9 cellular contexts compared by ENCODE assay signal in genomic region chr10:92567952-92568600, GRCh38. TPM values are rescaled to one million over a fixed set of nuclear protein-coding genes. Genes with fewer than 3 reads are reported as not detected.
A peak's percentile ranks its signal among the peaks of the same experiment; 100 is the strongest.
DNase-seq lines count a peak whose midpoint lies in the region; ATAC-seq and TF ChIP-seq lines count a peak whose summit lies in the region.
"Had no signal": no experiment of that assay in that cellular context is flagged by ENCODE, and none has a peak within 500 bp of the region (broad histone marks: within the 10 kb centered on the region; RNA-seq: fewer than 3 reads in every experiment).

No MANE protein-coding gene starts in this region.

- no peak overlapping the region for H3K4me3 ChIP-seq in fibroblast of pulmonary artery (replicated peaks; ENCODE audit: low read depth, low read length)

- in situ Hi-C loops in Caki2 (cut with HindIII; ENCODE audit: low pct_unique_long_range_greater_than_20kb, low sequenced_read_pairs) = no loop called here

- DNase-seq in Caki2 (ENCODE audit: low read depth) (peak; percentile 40), LHCN-M2 (ENCODE audit: low read depth) (peak; percentile 37), fibroblast of pulmonary artery (ENCODE audit: low read depth) (peak; percentile 78), RPMI8226 (no peak), NCI-H1105 (lab: John Stamatoyannopoulos, UW) (no peak)
- DNase-seq in stimulated activated naive CD4-positive, alpha-beta T cell (lab: John Stamatoyannopoulos, UW) = no peak
- DNase-seq: T1000 had no signal

- TF ChIP-seq CTCF in fibroblast of pulmonary artery (IDR thresholded peaks at IDR 0.05; ENCODE audit: low read length, missing control alignments) = no peak

- ATAC-seq in GM21423 (IDR thresholded peaks at IDR 0.05; ENCODE audit: unreplicated experiment) (peak; percentile 66), HG02970 (IDR thresholded peaks at IDR 0.05; ENCODE audit: low FRiP score, unreplicated experiment) (no peak)

RNA-seq across cellular contexts. Expression of gene IDE, which starts 5.8 kb away (rescaled TPM):
- total RNA-seq in Caki2 (2014; rRNA removed; shearing (Covaris generic); ENCODE audit: low replicate concordance) = 20.5 and 31.1 TPM in 2 replicates
- 25.3 and 27.0 TPM in 2 replicates for total RNA-seq in LHCN-M2 (2014; rRNA removed)
- 9.2 TPM for polyA plus RNA-seq in LHCN-M2 (2012)

RNA-seq across cellular contexts. Expression of gene KIF11, which starts 24.9 kb away (rescaled TPM):
- 7.4 and 15.1 TPM in 2 replicates for total RNA-seq in Caki2 (2014; rRNA removed; shearing (Covaris generic); ENCODE audit: low replicate concordance)
- 61.3 and 66.2 TPM in 2 replicates for total RNA-seq in LHCN-M2 (2014; rRNA removed)
- polyA plus RNA-seq in LHCN-M2 (2012) = 8.7 TPM

Comparison
In these comparisons a context has a peak if more than half of its experiments do, and no peak if none do; other contexts are left out.
1. DNase-seq: peak in Caki2 (single experiment), LHCN-M2 (single experiment) and fibroblast of pulmonary artery (single experiment); none in RPMI8226 (single experiment), stimulated activated naive CD4-positive, alpha-beta T cell (0 of 6) and NCI-H1105 (single experiment).